ENCODE assay signal across 7 cellular contexts in the genomic region with DNA sequence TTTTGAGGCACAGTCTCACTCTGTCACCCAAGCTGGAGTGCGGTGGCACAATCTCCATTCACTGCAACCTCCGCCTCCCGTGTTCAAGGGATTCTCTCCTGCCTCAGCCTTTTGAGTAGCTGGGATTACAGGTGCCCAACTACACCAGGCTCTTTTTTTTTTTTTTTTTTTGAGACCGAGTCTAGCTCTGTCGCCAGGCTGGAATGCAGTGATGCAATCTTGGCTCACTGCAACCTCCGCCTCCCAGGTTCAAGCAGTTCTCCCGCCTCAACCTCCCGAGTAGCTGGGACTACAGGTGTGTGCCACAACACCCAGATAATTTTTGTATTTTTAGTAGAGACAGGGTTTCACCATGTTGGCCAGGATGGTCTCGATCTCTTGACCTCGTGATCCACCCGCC. TPM values are rescaled to one million over a fixed set of nuclear protein-coding genes. Genes with fewer than 3 reads are reported as not detected.
"Had no signal": no experiment of that assay in that cellular context is flagged by ENCODE, and none has a peak within 500 bp of the region (broad histone marks: within the 10 kb centered on the region; RNA-seq: fewer than 3 reads in every experiment).

No MANE protein-coding gene starts in this region.

RNA-seq across cellular contexts. Expression of a gene that starts 20.0 kb away (rescaled TPM):
- total RNA-seq: glomerular endothelial cell, natural killer cell, occipital lobe, pulmonary artery endothelial cell, temporal lobe had no signal
- polyA plus RNA-seq: keratinocyte, neural cell had no signal
